Comparison of ENCODE assay signal across 18 cellular contexts in genomic region chr6:45717715-45718114, GRCh38.
"Had no signal": no experiment of that assay in that cellular context is flagged by ENCODE, and none has a peak within 500 bp of the region (broad histone marks: within the 10 kb centered on the region; RNA-seq: fewer than 3 reads in every experiment).

No MANE protein-coding gene starts in this region.

- H3K27me3 Mint-ChIP-seq: activated naive CD4-positive, alpha-beta T cell treated with anti-CD3 and anti-CD28 coated beads, Interleukin-2, amount 50 U/mL, for 24 hours had no signal

- DNase-seq: activated CD4-positive, alpha-beta T cell treated with anti-CD3 and anti-CD28 coated beads, Interleukin-2, amount 50 U/mL, for 1 hour; activated CD4-positive, CD25-positive, alpha-beta regulatory T cell; activated CD8-positive, alpha-beta memory T cell treated with anti-CD3 and anti-CD28 coated beads, Interleukin-2, amount 50 U/mL, for 48 hours; activated CD8-positive, alpha-beta T cell treated with anti-CD3 and anti-CD28 coated beads, Interleukin-2, amount 10 ng/mL, durations not matched to agents 7 days and 5 days; activated T-cell treated with anti-CD3 and anti-CD28 coated beads, Interleukin-2, amount 50 U/mL, for 4 hours; cerebellar nuclear complex; Kasumi-1; KBM-7; NCI-H1105 treated with DMSO at 0.1 percent for 48 hours; NCI-H1436 treated with DMSO at 0.1 percent for 48 hours; NCI-H187; NCI-H2081; NCI-H446; PC-3; SHP77 had no signal

- H3K27ac ChIP-seq: VCaP had no signal

- ATAC-seq: activated CD8-positive, alpha-beta T cell treated with anti-CD3 and anti-CD28 coated beads, Interleukin-2, amount 10 ng/mL, durations not matched to agents 7 days and 5 days; activated T-cell treated with anti-CD3 and anti-CD28 coated beads, Interleukin-2, amount 50 U/mL, for 4 hours; PC-3 had no signal

- H3K9me3 Mint-ChIP-seq: activated naive CD4-positive, alpha-beta T cell treated with anti-CD3 and anti-CD28 coated beads, Interleukin-2, amount 50 U/mL, for 24 hours; activated T-cell treated with anti-CD3 and anti-CD28 coated beads, Interleukin-2, amount 50 U/mL, for 4 hours had no signal

- H3K4me3 Mint-ChIP-seq: activated CD8-positive, alpha-beta T cell treated with anti-CD3 and anti-CD28 coated beads, Interleukin-2, amount 10 ng/mL, durations not matched to agents 7 days and 5 days; activated naive CD4-positive, alpha-beta T cell treated with anti-CD3 and anti-CD28 coated beads, Interleukin-2, amount 50 U/mL, for 24 hours; activated T-cell treated with anti-CD3 and anti-CD28 coated beads, Interleukin-2, amount 50 U/mL, for 4 hours; T-helper 1 cell treated with Interleukin-12 subunit alpha and Interleukin-12 subunit beta and Interleukin-4 antibody, amounts not matched to agents 30 μg/mL and 1 μg/mL, for 36 hours had no signal

- H3K27ac Mint-ChIP-seq: activated CD8-positive, alpha-beta T cell treated with anti-CD3 and anti-CD28 coated beads, Interleukin-2, amount 10 ng/mL, durations not matched to agents 7 days and 5 days; activated naive CD4-positive, alpha-beta T cell treated with anti-CD3 and anti-CD28 coated beads, Interleukin-2, amount 50 U/mL, for 24 hours; T-helper 1 cell treated with Interleukin-12 subunit alpha and Interleukin-12 subunit beta and Interleukin-4 antibody, amounts not matched to agents 30 μg/mL and 1 μg/mL, for 36 hours had no signal
